ENCODE assay signal across 8 cellular contexts in the genomic region with DNA sequence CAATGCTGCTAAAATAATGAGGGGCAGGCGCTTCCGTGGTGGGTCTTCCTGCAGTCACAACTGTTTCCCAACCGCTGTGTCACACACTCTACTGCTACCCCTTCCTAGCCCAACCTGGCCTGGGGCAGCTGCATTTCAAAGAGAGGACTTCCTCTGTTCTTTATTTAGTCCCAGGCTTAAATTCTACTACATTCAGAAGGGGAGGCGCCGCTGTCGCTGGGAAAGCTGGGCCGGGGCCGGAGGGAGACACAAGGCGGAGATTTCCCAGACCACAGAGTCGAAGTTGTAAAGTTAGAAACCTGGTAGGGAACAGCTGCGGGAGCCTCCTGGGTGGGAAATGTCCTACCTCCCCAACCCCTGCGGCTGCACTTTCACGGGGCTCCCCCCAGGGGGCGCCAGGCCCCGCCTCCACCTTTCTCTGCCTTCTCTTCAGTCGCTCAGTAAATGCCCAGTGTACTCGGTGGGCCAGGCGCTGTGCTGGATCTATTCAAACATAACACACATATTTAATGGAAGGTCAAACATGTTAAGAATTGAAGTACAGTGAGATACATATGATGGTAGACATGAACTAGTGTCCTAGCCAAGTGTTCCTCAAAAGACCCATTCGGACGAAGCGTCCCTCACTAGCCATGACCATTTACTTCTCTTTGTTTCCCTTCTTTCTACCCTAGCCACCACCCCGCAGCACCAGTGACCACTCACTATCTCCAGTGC. TPM values are rescaled to one million over a fixed set of nuclear protein-coding genes. Genes with fewer than 3 reads are reported as not detected.
DNase-seq lines count a peak whose midpoint lies in the region; ATAC-seq and TF ChIP-seq lines count a peak whose summit lies in the region.

No MANE protein-coding gene starts in this region.

- intact Hi-C loops in activated CD8-positive, alpha-beta T cell treated with anti-CD3 and anti-CD28 coated beads for 36 hours (cut with micrococcal nuclease): no loop called here
- intact Hi-C loops in posterior vena cava (cut with DNase I): no loop called here

- peaks cover 29% of the 10 kb centered on the region for H3K4me1 Mint-ChIP-seq in activated CD8-positive, alpha-beta T cell treated with anti-CD3 and anti-CD28 coated beads for 36 hours (ENCODE audit: low read depth)

- H3K36me3 Mint-ChIP-seq in activated CD8-positive, alpha-beta T cell treated with anti-CD3 and anti-CD28 coated beads for 36 hours (ENCODE audit: low read depth): no peaks in the 10 kb centered on the region

- POLR2A ChIA-PET in activated CD8-positive, alpha-beta T cell treated with anti-CD3 and anti-CD28 coated beads for 36 hours (lab: Charles Lee): interaction anchor here (0.8 to 1.3 kb wide), 4 partner anchors 10 to 165 kb away, joined by 3 to 4 read pairs (median 4); no protein-coding TSS in a partner anchor

- CTCF ChIA-PET in activated CD8-positive, alpha-beta T cell treated with anti-CD3 and anti-CD28 coated beads for 36 hours (lab: Charles Lee): interaction anchor here (0.6 to 14.1 kb wide), 56 partner anchors 8 to 360 kb away, joined by 3 to 340 read pairs (median 4); a partner anchor contains a TSS

- peaks cover 31% of the 10 kb centered on the region for H3K27me3 Mint-ChIP-seq in activated CD8-positive, alpha-beta T cell treated with anti-CD3 and anti-CD28 coated beads for 36 hours

- H3K9me3 Mint-ChIP-seq in activated CD8-positive, alpha-beta T cell treated with anti-CD3 and anti-CD28 coated beads for 36 hours: no peaks in the 10 kb centered on the region

- no peak overlapping the region for H3K4me3 Mint-ChIP-seq in activated CD8-positive, alpha-beta T cell treated with anti-CD3 and anti-CD28 coated beads for 36 hours

- H3K4me3 ChIP-seq in LNCaP clone FGC (ENCODE audit: low read depth, low read length): no peak overlapping the region
- no peak overlapping the region for H3K4me3 ChIP-seq in fibroblast of mammary gland (ENCODE audit: control insufficient read depth, low read depth, low read length)

- peak; percentile 84 for ATAC-seq in activated CD8-positive, alpha-beta T cell treated with anti-CD3 and anti-CD28 coated beads for 36 hours
- ATAC-seq in GM18909 (IDR thresholded peaks at IDR 0.05; ENCODE audit: poor library complexity, unreplicated experiment): no peak
- no peak for ATAC-seq in GM21515 (IDR thresholded peaks at IDR 0.05; ENCODE audit: unreplicated experiment)

- H3K27ac Mint-ChIP-seq in activated CD8-positive, alpha-beta T cell treated with anti-CD3 and anti-CD28 coated beads for 36 hours: peak overlapping the region; percentile 42

- DNase-seq in LNCaP clone FGC (ENCODE audit: low read depth) (no peak), fibroblast of mammary gland (ENCODE audit: low read depth) (no peak), posterior vena cava (ENCODE audit: low spot score) (peak; percentile 84), globus pallidus (ENCODE audit: low spot score) (no peak)
- DNase-seq in activated CD8-positive, alpha-beta T cell treated with anti-CD3 and anti-CD28 coated beads for 36 hours: peak; percentile 67

- peak; percentile 99 for TF ChIP-seq CTCF in GM12872 (IDR thresholded peaks at IDR 0.05; ENCODE audit: insufficient read depth, low read depth, low read length)
- peak; percentile 26; the same call in 1 of the 2 replicates for TF ChIP-seq CTCF in LNCaP clone FGC (IDR thresholded peaks at IDR 0.05; ENCODE audit: control insufficient read depth, extremely low read depth, insufficient read depth)
- peak; percentile 99 for TF ChIP-seq CTCF in activated CD8-positive, alpha-beta T cell treated with anti-CD3 and anti-CD28 coated beads for 36 hours (IDR thresholded peaks at IDR 0.05)
- peak; percentile 54 for TF ChIP-seq CTCF in fibroblast of mammary gland (conservative IDR thresholded peaks at IDR 0.05; ENCODE audit: control insufficient read depth, insufficient read depth, low read depth, low read length)

RNA-seq across cellular contexts. Expression of a gene that starts 23.1 kb away (rescaled TPM):
- 1 to 10 TPM; 4.7 to 4.9 TPM for total RNA-seq in activated CD8-positive, alpha-beta T cell treated with anti-CD3 and anti-CD28 coated beads for 36 hours
- 10 to 100 TPM in 1 of 2 donors, 1 to 10 TPM in 1; 8.4 to 10.7 TPM for total RNA-seq in posterior vena cava

RNA-seq across cellular contexts. Expression of a gene that starts 26.3 kb away (rescaled TPM):
- 10 to 100 TPM; 50.4 to 51.4 TPM for total RNA-seq in activated CD8-positive, alpha-beta T cell treated with anti-CD3 and anti-CD28 coated beads for 36 hours
- total RNA-seq in posterior vena cava: 100 to 1,000 TPM in 1 of 2 donors, 10 to 100 TPM in 1; 69.0 to 102 TPM

RNA-seq across cellular contexts. Expression of a gene that starts 46.2 kb away (rescaled TPM):
- total RNA-seq in activated CD8-positive, alpha-beta T cell treated with anti-CD3 and anti-CD28 coated beads for 36 hours: 100 to 1,000 TPM; 100 to 102 TPM
- total RNA-seq in posterior vena cava: 10 to 100 TPM; 32.4 to 34.3 TPM

Comparison
In these comparisons a context has a peak if more than half of its experiments do, and no peak if none do; other contexts are left out.
1. CTCF ChIP-seq: peak in every context shown above with its lines; median percentile 99 in GM12872; 99 in activated CD8-positive, alpha-beta T cell treated with anti-CD3 and anti-CD28 coated beads for 36 hours; 54 in fibroblast of mammary gland; 26 in LNCaP clone FGC.
2. DNase-seq: peak in activated CD8-positive, alpha-beta T cell treated with anti-CD3 and anti-CD28 coated beads for 36 hours (single experiment) and posterior vena cava (single experiment); none in LNCaP clone FGC (single experiment), fibroblast of mammary gland (single experiment) and globus pallidus (single experiment).